ENCODE assay signal across 10 cellular contexts in the genomic region with DNA sequence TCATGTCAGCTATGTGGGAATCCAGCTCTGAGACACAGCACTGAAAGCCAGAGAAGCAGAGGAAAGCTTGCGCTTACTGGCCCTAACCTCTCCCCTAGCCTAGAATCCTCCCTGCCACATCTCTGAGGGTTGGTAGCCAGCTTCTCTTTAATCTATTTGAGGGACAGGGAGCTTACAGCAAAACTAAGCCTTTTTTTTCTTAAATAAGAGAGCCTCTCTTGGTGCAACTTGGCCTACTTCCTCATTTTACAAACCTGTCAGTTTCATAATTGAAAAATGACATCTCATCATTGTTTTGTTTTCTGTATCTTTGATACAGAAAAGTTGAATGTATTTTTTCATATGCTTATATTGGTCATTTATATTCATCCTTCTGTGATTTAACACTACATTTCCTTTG.
DNase-seq lines count a peak whose midpoint lies in the region; ATAC-seq and TF ChIP-seq lines count a peak whose summit lies in the region.
"Had no signal": no experiment of that assay in that cellular context is flagged by ENCODE, and none has a peak within 500 bp of the region (broad histone marks: within the 10 kb centered on the region; RNA-seq: fewer than 3 reads in every experiment).

No MANE protein-coding gene starts in this region.

- H3K79me2 ChIP-seq in OCI-LY3 (ENCODE audit: low read length), result no peaks in the 10 kb centered on the region

- no peak for TF ChIP-seq CTCF in GM12864 (IDR thresholded peaks at IDR 0.05; ENCODE audit: low read depth, low read length, missing control alignments)
- TF ChIP-seq CTCF in OCI-LY3 (IDR thresholded peaks at IDR 0.05; ENCODE audit: low read depth, low read length), result no peak

- peak overlapping the region; percentile 48 for H3K4me2 ChIP-seq in OCI-LY3 (ENCODE audit: low read length)

- H3K27ac ChIP-seq in OCI-LY3 (ENCODE audit: low read length), result peak overlapping the region; percentile 47
- H3K27ac ChIP-seq: C4-2B had no signal

- H3K36me3 ChIP-seq in OCI-LY3 (replicated peaks; ENCODE audit: low read depth, low read length), result no peaks in the 10 kb centered on the region

- H3K9me3 ChIP-seq in OCI-LY3 (ENCODE audit: insufficient read depth, low read length), result no peaks in the 10 kb centered on the region

- H3K4me3 ChIP-seq in GM12864 (ENCODE audit: low read depth, low read length) (no peak overlapping the region), OCI-LY3 (ENCODE audit: low read length) (no peak overlapping the region)

- no peaks in the 10 kb centered on the region for H4K20me1 ChIP-seq in OCI-LY3 (ENCODE audit: insufficient read depth, low read length)

- ATAC-seq in GM19463 (IDR thresholded peaks at IDR 0.05; ENCODE audit: unreplicated experiment), result peak; percentile 83
- peak; percentile 94 for ATAC-seq in HG03066 (IDR thresholded peaks at IDR 0.05; ENCODE audit: low read depth, unreplicated experiment)

- H3K27me3 ChIP-seq in OCI-LY3 (ENCODE audit: low read depth, low read length), result no peaks in the 10 kb centered on the region

- peak overlapping the region; percentile 36; the same call in 1 of the 2 replicates for H2AFZ ChIP-seq in OCI-LY3 (ENCODE audit: low read depth, low read length)

- DNase-seq in GM12864 (ENCODE audit: low read depth) (peak; percentile 45), RKO (ENCODE audit: low spot score) (no peak), NCI-H1092 (lab: John Stamatoyannopoulos, UW) (no peak)
- no peak for DNase-seq in stimulated activated naive CD4-positive, alpha-beta T cell (lab: John Stamatoyannopoulos, UW)
- no peak for DNase-seq in activated naive CD4-positive, alpha-beta T cell treated with Interleukin-2 at 50 U/mL for 16 hours
- DNase-seq: NCI-H69 had no signal

- H3K9ac ChIP-seq in OCI-LY3 (ENCODE audit: low read length), result peak overlapping the region; percentile 15; the same call in 1 of the 2 replicates

- H3K4me1 ChIP-seq in OCI-LY3 (ENCODE audit: low read length), result peaks cover 27% of the 10 kb centered on the region
